8 cellular contexts compared by ENCODE assay signal in genomic region chr19:18293642-18294466, GRCh38. TPM values are rescaled to one million over a fixed set of nuclear protein-coding genes. Genes with fewer than 3 reads are reported as not detected.
DNase-seq lines count a peak whose midpoint lies in the region; ATAC-seq, FAIRE-seq and TF ChIP-seq lines count a peak whose summit lies in the region.

No MANE protein-coding gene starts in this region.

- ATAC-seq in CD8-positive, alpha-beta T cell = no peak
- no peak for ATAC-seq in activated CD4-positive, CD25-positive, alpha-beta regulatory T cell treated with anti-CD3 and anti-CD28 coated beads, Interleukin-2, amount 50 U/mL, for 24 hours

- no peak for TF ChIP-seq POLR2A in endothelial cell of umbilical vein (IDR thresholded peaks at IDR 0.05; ENCODE audit: low read depth, low read length)

- H4K8ac ChIP-seq in trophoblast cell (ENCODE audit: low read depth, low read length) = peak overlapping the region; percentile 84

- POLR2A ChIA-PET in CD8-positive, alpha-beta T cell (lab: Charles Lee) = interaction anchor here (1.0 to 6.1 kb wide), 5 partner anchors 9 to 28 kb away, joined by 4 to 146 read pairs (median 20); partner anchors contain the start of genes JUND and LSM4
- POLR2A ChIA-PET in endothelial cell of umbilical vein (lab: Charles Lee) = interaction anchor here (2.3 to 4.2 kb wide), 2 partner anchors 13 to 28 kb away, joined by 6 to 100 read pairs; partner anchors contain the start of genes JUND and LSM4

- no peaks in the 10 kb centered on the region for H3K36me3 ChIP-seq in CD8-positive, alpha-beta T cell (ENCODE audit: insufficient read depth, low read length)
- H3K36me3 ChIP-seq in OCI-LY3 (replicated peaks; ENCODE audit: low read depth, low read length) = no peaks in the 10 kb centered on the region
- H3K36me3 ChIP-seq in endothelial cell of umbilical vein (ENCODE audit: control insufficient read depth in 2 of 2, extremely low read depth in 1 of 2, insufficient read depth in 2 of 2, low read length in 2 of 2) = no peaks in the 10 kb centered on the region
- no peaks in the 10 kb centered on the region for H3K36me3 ChIP-seq in trophoblast cell (ENCODE audit: control insufficient read depth in 1 of 2, insufficient read depth in 2 of 2, low read length in 2 of 2)

- H3K14ac ChIP-seq in trophoblast cell (ENCODE audit: low read length) = peak overlapping the region; percentile 85

- no peaks in the 10 kb centered on the region for H3K27me3 Mint-ChIP-seq in CD8-positive, alpha-beta T cell (ENCODE audit: low read depth)

- peak overlapping the region; percentile 93 for H3K27ac ChIP-seq in CD8-positive, alpha-beta T cell (ENCODE audit: low read depth, low read length)
- H3K27ac ChIP-seq in OCI-LY3 (ENCODE audit: low read length) (no peak overlapping the region), endothelial cell of umbilical vein (ENCODE audit: insufficient read depth, low read depth, low read length) (no peak overlapping the region), trophoblast cell (ENCODE audit: low read depth, low read length) (peak overlapping the region; percentile 99)

- TF ChIP-seq CTCF in CD8-positive, alpha-beta T cell (IDR thresholded peaks at IDR 0.05) = no peak
- TF ChIP-seq CTCF in OCI-LY3 (IDR thresholded peaks at IDR 0.05; ENCODE audit: low read depth, low read length) = no peak
- no peak for TF ChIP-seq CTCF in endothelial cell of umbilical vein (IDR thresholded peaks at IDR 0.05; ENCODE audit: extremely low read depth in 1 of 2, insufficient read depth in 1 of 2, low read depth in 1 of 2, low read length in 2 of 2)

- H4K12ac ChIP-seq in trophoblast cell (ENCODE audit: low read depth, low read length) = peak overlapping the region; percentile 27

- H3K4me1 ChIP-seq in CD8-positive, alpha-beta T cell (ENCODE audit: insufficient read depth, low read length) = peaks cover 54% of the 10 kb centered on the region
- H3K4me1 ChIP-seq in OCI-LY3 (ENCODE audit: low read length) (peaks cover 32% of the 10 kb centered on the region), endothelial cell of umbilical vein (ENCODE audit: control insufficient read depth, extremely low read depth, insufficient read depth, low read length) (peaks cover 16% of the 10 kb centered on the region), trophoblast cell (ENCODE audit: control insufficient read depth in 1 of 2, insufficient read depth in 2 of 2, low read length in 2 of 2) (peaks cover 22 to 26% of the 10 kb centered on the region in 2 experiments)

- H3K4ac ChIP-seq in trophoblast cell (ENCODE audit: low read depth, low read length) = peak overlapping the region; percentile 57

- H3K27me3 ChIP-seq in CD8-positive, alpha-beta T cell (ENCODE audit: insufficient read depth, low read length) = no peaks in the 10 kb centered on the region
- H3K27me3 ChIP-seq in OCI-LY3 (ENCODE audit: low read depth, low read length) (no peaks in the 10 kb centered on the region), endothelial cell of umbilical vein (ENCODE audit: control insufficient read depth in 2 of 2, insufficient read depth in 2 of 2, low read length in 2 of 2) (no peaks in the 10 kb centered on the region), trophoblast cell (ENCODE audit: insufficient read depth, low read length) (no peaks in the 10 kb centered on the region)

- H4K91ac ChIP-seq in trophoblast cell (ENCODE audit: low read depth, low read length) = peak overlapping the region; percentile 91

- CTCF ChIA-PET in CD8-positive, alpha-beta T cell (lab: Charles Lee) = interaction anchor here (0.8 to 4.6 kb wide), 4 partner anchors 10 to 35 kb away, joined by 3 to 34 read pairs (median 4); partner anchors contain the start of gene JUND
- CTCF ChIA-PET in endothelial cell of umbilical vein (lab: Charles Lee) = interaction anchor here (1.3 to 3.8 kb wide), 5 partner anchors 11 to 35 kb away, joined by 4 to 64 read pairs (median 9); partner anchors contain the start of genes JUND and LSM4

- BruUV-seq in endothelial cell of umbilical vein (replicated peaks; lab: Mats Ljungman, UMichigan) = no TSS peak

- no peak overlapping the region for H3K23ac ChIP-seq in trophoblast cell (ENCODE audit: low read length)

- WGBS in trophoblast cell (ENCODE audit: extremely low coverage, insufficient coverage, insufficient read length) = no CpG with 5 or more reads among the region's 18 CpGs

- peak overlapping the region; percentile 95 for H3K27ac Mint-ChIP-seq in CD8-positive, alpha-beta T cell

- no peaks in the 10 kb centered on the region for H3K9me1 ChIP-seq in endothelial cell of umbilical vein (replicated peaks; ENCODE audit: control insufficient read depth, extremely low read depth, insufficient read depth, low read length)

- peaks cover 36% of the 10 kb centered on the region for H3K79me1 ChIP-seq in trophoblast cell (ENCODE audit: low read length)

- H3K4me1 Mint-ChIP-seq in CD8-positive, alpha-beta T cell (ENCODE audit: low read depth) = peaks cover 54% of the 10 kb centered on the region

- H3K9ac ChIP-seq in OCI-LY3 (ENCODE audit: low read length) (peak overlapping the region; percentile 91; the same call in 1 of the 2 replicates), endothelial cell of umbilical vein (replicated peaks; ENCODE audit: extremely low read depth, insufficient read depth, low read length) (no peak overlapping the region), trophoblast cell (ENCODE audit: low read length) (no peak overlapping the region)

- peak overlapping the region; percentile 95 for H2BK5ac ChIP-seq in trophoblast cell (ENCODE audit: low read depth, low read length, poor library complexity)

- intact Hi-C loops in CD8-positive, alpha-beta T cell (cut with DNase I, micrococcal nuclease) = loop anchor here (1.0 to 10.0 kb wide), 4 partner anchors 10 to 289 kb away; partner anchors contain the start of genes LSM4 (in 2 of the 2), ARRDC2 (in 1 of the 2) and JUND (in 1 of the 2)
- intact Hi-C loops in endothelial cell of umbilical vein (cut with micrococcal nuclease) = no loop called here

- no peaks in the 10 kb centered on the region for H3K9me3 ChIP-seq in CD8-positive, alpha-beta T cell (ENCODE audit: low read length)
- H3K9me3 ChIP-seq in OCI-LY3 (ENCODE audit: insufficient read depth, low read length) (no peaks in the 10 kb centered on the region), endothelial cell of umbilical vein (replicated peaks; ENCODE audit: control insufficient read depth, insufficient read depth, low read length) (no peaks in the 10 kb centered on the region), trophoblast cell (ENCODE audit: insufficient read depth, low read depth, low read length) (peaks cover 7% of the 10 kb centered on the region)

- H4K20me1 ChIP-seq in OCI-LY3 (ENCODE audit: insufficient read depth, low read length) (no peaks in the 10 kb centered on the region), endothelial cell of umbilical vein (replicated peaks; ENCODE audit: control insufficient read depth, extremely low read depth, insufficient read depth, low read length) (no peaks in the 10 kb centered on the region)

- peak overlapping the region; percentile 86 for H3K4me3 Mint-ChIP-seq in CD8-positive, alpha-beta T cell

- DNase-seq in CD8-positive, alpha-beta T cell = no peak
- DNase-seq in endothelial cell of umbilical vein (ENCODE audit: low read depth, low spot score) = no peak
- peak in 1 of 2 donors; percentile 94 for DNase-seq in trophoblast cell
- DNase-seq in midbrain (lab: John Stamatoyannopoulos, UW) = no peak
- DNase-seq in mucosa of gallbladder (ENCODE audit: low spot score) = no peak
- no peak for DNase-seq in amniotic stem cell (lab: John Stamatoyannopoulos, UW)

- peak overlapping the region; percentile 92 for H2BK120ac ChIP-seq in trophoblast cell (ENCODE audit: insufficient read depth, low read length, poor library complexity)

- H3K79me2 ChIP-seq in OCI-LY3 (ENCODE audit: low read length) (no peaks in the 10 kb centered on the region), endothelial cell of umbilical vein (ENCODE audit: control insufficient read depth, insufficient read depth, low read length) (no peaks in the 10 kb centered on the region), trophoblast cell (ENCODE audit: control insufficient read depth, insufficient read depth, low read length, poor library complexity) (peaks cover 16% of the 10 kb centered on the region)

- H3K18ac ChIP-seq in trophoblast cell (ENCODE audit: low read length) = peak overlapping the region; percentile 71

- H2BK12ac ChIP-seq in trophoblast cell (ENCODE audit: low read length) = peak overlapping the region; percentile 90

- H3K4me3 ChIP-seq in CD8-positive, alpha-beta T cell (ENCODE audit: low read depth, low read length) = no peak overlapping the region
- H3K4me3 ChIP-seq in OCI-LY3 (ENCODE audit: low read length) = peak overlapping the region; percentile 80
- no peak overlapping the region for H3K4me3 ChIP-seq in endothelial cell of umbilical vein (replicated peaks in 1 of 3; ENCODE audit: insufficient read depth in 1 of 3, low read depth in 1 of 3, low read length in 3 of 3)
- no peak overlapping the region for H3K4me3 ChIP-seq in trophoblast cell (ENCODE audit: low read depth, low read length)

- FAIRE-seq in endothelial cell of umbilical vein (lab: Jason Lieb, UNC) = no peak

- no peak overlapping the region for H2AFZ ChIP-seq in OCI-LY3 (ENCODE audit: low read depth, low read length)
- H2AFZ ChIP-seq in endothelial cell of umbilical vein (ENCODE audit: low read depth, low read length) = no peak overlapping the region
- peak overlapping the region; percentile 79 for H2AFZ ChIP-seq in trophoblast cell (ENCODE audit: insufficient read depth, low read length, poor library complexity)

- H2AK5ac ChIP-seq in trophoblast cell (ENCODE audit: low read length) = peak overlapping the region; percentile 88

- H3K9me3 Mint-ChIP-seq in CD8-positive, alpha-beta T cell = no peaks in the 10 kb centered on the region

- peak overlapping the region; percentile 83 for H3K4me2 ChIP-seq in OCI-LY3 (ENCODE audit: low read length)
- peak overlapping the region; percentile 13 for H3K4me2 ChIP-seq in endothelial cell of umbilical vein (ENCODE audit: insufficient read depth, low read length)
- H3K4me2 ChIP-seq in trophoblast cell (ENCODE audit: low read length) = peak overlapping the region; percentile 86

- dilution Hi-C loops in endothelial cell of umbilical vein (cut with MboI; ENCODE audit: extremely low pct_ligation_motif_present, low sequenced_read_pairs) = no loop called here

- no peaks in the 10 kb centered on the region for H3K36me3 Mint-ChIP-seq in CD8-positive, alpha-beta T cell

RNA-seq across cellular contexts. Expression of gene JUND, which starts 12.4 kb away (rescaled TPM):
- 1,000 to 10,000 TPM; 1,995 to 2,125 TPM for total RNA-seq in CD8-positive, alpha-beta T cell
- 130 and 137 TPM in 2 replicates for total RNA-seq in endothelial cell of umbilical vein
- polyA plus RNA-seq in endothelial cell of umbilical vein = 91.4 and 134 TPM in 2 replicates
- polyA plus RNA-seq in endothelial cell of umbilical vein (2011; cell fraction: cytosol; rRNA removed) = 58.3 and 136 TPM in 2 replicates
- polyA plus RNA-seq in endothelial cell of umbilical vein (2011; cell fraction: nucleus; rRNA removed) = 50.7 and 62.6 TPM in 2 replicates
- 30.6 and 63.7 TPM in 2 replicates for polyA plus RNA-seq in endothelial cell of umbilical vein (2012)
- 77.5 and 83.7 TPM in 2 replicates for polyA minus RNA-seq in endothelial cell of umbilical vein
- polyA minus RNA-seq in endothelial cell of umbilical vein (2011; cell fraction: cytosol; rRNA and poly(A)+ RNA removed) = 217 TPM
- polyA minus RNA-seq in endothelial cell of umbilical vein (2011; cell fraction: nucleus; rRNA and poly(A)+ RNA removed) = 49.7 and 109 TPM in 2 replicates
- polyA plus RNA-seq in trophoblast cell (2013) = 224 and 256 TPM in 2 replicates
- total RNA-seq in mucosa of gallbladder = 303 TPM

RNA-seq across cellular contexts. Expression of gene IQCN, which starts 19.6 kb away (rescaled TPM):
- total RNA-seq in CD8-positive, alpha-beta T cell = 10 to 100 TPM in 1 of 2 experiments, 1 to 10 TPM in 1; 7.6 to 10.4 TPM
- total RNA-seq in endothelial cell of umbilical vein = 2.2 and 3.0 TPM in 2 replicates
- 1.5 and 2.1 TPM in 2 replicates for polyA plus RNA-seq in endothelial cell of umbilical vein
- polyA plus RNA-seq in endothelial cell of umbilical vein (2011; cell fraction: cytosol; rRNA removed) = 0.31 and 0.68 TPM in 2 replicates
- polyA plus RNA-seq in endothelial cell of umbilical vein (2011; cell fraction: nucleus; rRNA removed) = 5.8 and 9.5 TPM in 2 replicates
- polyA plus RNA-seq in endothelial cell of umbilical vein (2012) = 0.27 and 0.31 TPM in 2 replicates
- 2.5 and 3.3 TPM in 2 replicates for polyA minus RNA-seq in endothelial cell of umbilical vein
- polyA minus RNA-seq in endothelial cell of umbilical vein (2011; cell fraction: cytosol; rRNA and poly(A)+ RNA removed) = 0.20 TPM
- 4.6 and 5.6 TPM in 2 replicates for polyA minus RNA-seq in endothelial cell of umbilical vein (2011; cell fraction: nucleus; rRNA and poly(A)+ RNA removed)
- 1.7 and 1.8 TPM in 2 replicates for polyA plus RNA-seq in trophoblast cell (2013)
- total RNA-seq in mucosa of gallbladder = 2.9 TPM

RNA-seq across cellular contexts. Expression of gene LSM4, which starts 29.0 kb away (rescaled TPM):
- 10 to 100 TPM; 41.1 to 43.9 TPM for total RNA-seq in CD8-positive, alpha-beta T cell
- total RNA-seq in endothelial cell of umbilical vein (103 and 118 TPM in 2 replicates), mucosa of gallbladder (92.9 TPM)
- 105 and 119 TPM in 2 replicates for polyA plus RNA-seq in endothelial cell of umbilical vein
- polyA plus RNA-seq in endothelial cell of umbilical vein (2011; cell fraction: cytosol; rRNA removed) = 78.6 and 101 TPM in 2 replicates
- 33.1 and 38.8 TPM in 2 replicates for polyA plus RNA-seq in endothelial cell of umbilical vein (2011; cell fraction: nucleus; rRNA removed)
- 75.9 and 93.7 TPM in 2 replicates for polyA plus RNA-seq in endothelial cell of umbilical vein (2012)
- polyA minus RNA-seq in endothelial cell of umbilical vein = 32.9 and 37.8 TPM in 2 replicates
- 84.7 TPM for polyA minus RNA-seq in endothelial cell of umbilical vein (2011; cell fraction: cytosol; rRNA and poly(A)+ RNA removed)
- 5.8 and 7.3 TPM in 2 replicates for polyA minus RNA-seq in endothelial cell of umbilical vein (2011; cell fraction: nucleus; rRNA and poly(A)+ RNA removed)
- polyA plus RNA-seq in trophoblast cell (2013) = 216 and 223 TPM in 2 replicates

RNA-seq across cellular contexts. Expression of gene PGPEP1, which starts 46.5 kb away (rescaled TPM):
- 10 to 100 TPM; 20.0 to 25.2 TPM for total RNA-seq in CD8-positive, alpha-beta T cell
- total RNA-seq in endothelial cell of umbilical vein (27.2 and 30.5 TPM in 2 replicates), mucosa of gallbladder (56.6 TPM)
- 9.9 and 13.2 TPM in 2 replicates for polyA plus RNA-seq in endothelial cell of umbilical vein
- 9.3 and 10.7 TPM in 2 replicates for polyA plus RNA-seq in endothelial cell of umbilical vein (2011; cell fraction: cytosol; rRNA removed)
- 19.9 and 23.0 TPM in 2 replicates for polyA plus RNA-seq in endothelial cell of umbilical vein (2011; cell fraction: nucleus; rRNA removed)
- 9.4 and 9.8 TPM in 2 replicates for polyA plus RNA-seq in endothelial cell of umbilical vein (2012)
- 37.1 and 47.2 TPM in 2 replicates for polyA minus RNA-seq in endothelial cell of umbilical vein
- polyA minus RNA-seq in endothelial cell of umbilical vein (2011; cell fraction: cytosol; rRNA and poly(A)+ RNA removed) = 5.9 TPM
- 8.6 TPM in 2 replicates for polyA minus RNA-seq in endothelial cell of umbilical vein (2011; cell fraction: nucleus; rRNA and poly(A)+ RNA removed)
- 46.5 and 56.5 TPM in 2 replicates for polyA plus RNA-seq in trophoblast cell (2013)

Comparison
In these comparisons a context has a peak if more than half of its experiments do, and no peak if none do; other contexts are left out.
1. H3K27ac ChIP-seq: peak in CD8-positive, alpha-beta T cell (single experiment) and trophoblast cell (single experiment); none in OCI-LY3 (single experiment) and endothelial cell of umbilical vein (single experiment).
2. H3K4me2 ChIP-seq: peak in every context shown above with its lines; median percentile 86 in trophoblast cell; 83 in OCI-LY3; 13 in endothelial cell of umbilical vein.